ENCODE assay signal across 8 cellular contexts in genomic region chr15:44194397-44195150, GRCh38.
DNase-seq lines count a peak whose midpoint lies in the region; ATAC-seq lines count a peak whose summit lies in the region.

No MANE protein-coding gene starts in this region.

- H3K9me3 ChIP-seq in iPS-15b (ENCODE audit: control insufficient read depth, insufficient read depth, low read length), result no peaks in the 10 kb centered on the region

- peaks cover 18% of the 10 kb centered on the region for H3K27me3 ChIP-seq in iPS-15b (ENCODE audit: control insufficient read depth, insufficient read depth, low read length)

- DNase-seq in AG08396 (ENCODE audit: low spot score) (peak; percentile 38), T-helper 1 cell (peak in 4 of 5 donors; percentile 11 to 23 (median 16)), astrocyte of the hippocampus (ENCODE audit: low read depth, low spot score) (peak; percentile 86), dedifferentiated amniotic fluid mesenchymal stem cell (ENCODE audit: extremely low spot score) (no peak)

- H3K36me3 ChIP-seq in iPS-15b (ENCODE audit: control insufficient read depth, insufficient read depth, low read length), result no peaks in the 10 kb centered on the region

- H3K4me3 ChIP-seq in iPS-15b (ENCODE audit: low read depth, low read length), result peak overlapping the region; percentile 80
- peak overlapping the region; percentile 23 to 59 (median 43) for H3K4me3 ChIP-seq in skin epidermis

- peak; percentile 34 for ATAC-seq in GM19035 (IDR thresholded peaks at IDR 0.05; ENCODE audit: unreplicated experiment)
- peak; percentile 18 for ATAC-seq in HG03457 (IDR thresholded peaks at IDR 0.05; ENCODE audit: unreplicated experiment)

- peaks cover 5% of the 10 kb centered on the region for H3K4me1 ChIP-seq in iPS-15b (ENCODE audit: control insufficient read depth, insufficient read depth, low read length)

- H3K27ac ChIP-seq in skin epidermis, result no peak overlapping the region

- no peak overlapping the region for H3K9ac ChIP-seq in iPS-15b (ENCODE audit: low read depth, low read length)
